ENCODE assay signal across 8 cellular contexts in the genomic region with DNA sequence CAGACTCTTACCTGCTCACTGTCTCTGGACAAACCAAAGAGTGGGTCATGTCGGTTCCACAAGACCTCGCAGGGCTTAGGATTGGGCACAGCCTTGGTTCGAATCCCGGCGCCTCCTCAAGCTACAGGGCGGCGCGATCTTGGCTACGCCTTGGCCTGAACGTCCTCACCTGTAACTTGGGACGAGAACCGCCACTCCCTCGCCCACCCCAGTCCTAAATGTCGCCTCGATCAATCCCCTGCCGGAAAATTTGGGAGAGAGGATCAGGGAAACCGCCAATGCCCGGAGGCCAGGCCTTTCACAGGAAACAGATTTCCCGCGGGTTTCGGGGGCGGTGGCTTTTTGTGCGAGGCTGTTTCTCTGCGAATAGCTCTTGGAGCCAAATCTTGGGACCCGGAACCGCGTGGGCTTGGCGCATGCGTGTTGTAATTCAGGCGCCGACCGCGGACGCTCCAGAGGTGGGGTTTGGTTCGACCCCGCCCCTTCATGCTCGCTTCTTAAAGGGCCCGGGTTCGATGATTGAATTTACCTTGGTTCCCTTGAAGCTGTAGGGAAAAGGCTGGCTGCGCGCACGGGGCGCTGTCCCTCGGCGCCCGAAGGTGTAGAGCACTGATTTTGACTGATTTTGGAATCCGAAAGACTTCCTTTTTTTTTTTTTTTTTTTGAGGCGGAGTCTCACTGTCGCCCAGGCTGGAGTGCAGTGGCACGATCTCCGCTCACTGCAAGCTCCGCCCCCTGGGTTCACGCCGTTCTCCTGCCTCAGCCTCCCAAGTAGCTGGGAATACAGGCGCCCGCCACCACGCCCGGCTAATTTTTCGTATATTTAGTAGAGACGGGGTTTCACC. TPM values are rescaled to one million over a fixed set of nuclear protein-coding genes. Genes with fewer than 3 reads are reported as not detected.
DNase-seq lines count a peak whose midpoint lies in the region; ATAC-seq, FAIRE-seq and TF ChIP-seq lines count a peak whose summit lies in the region.

A gene with protein sequence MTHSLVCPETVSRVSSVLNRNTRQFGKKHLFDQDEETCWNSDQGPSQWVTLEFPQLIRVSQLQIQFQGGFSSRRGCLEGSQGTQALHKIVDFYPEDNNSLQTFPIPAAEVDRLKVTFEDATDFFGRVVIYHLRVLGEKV (minus strand): TSS at position 403 of the 845 bp plus-strand sequence. CDS start 354 bp downstream, at position 49.

- no peaks in the 10 kb centered on the region for H3K27me3 ChIP-seq in pancreas
- H3K27me3 ChIP-seq in tibial artery = peaks cover 0 to 22% of the 10 kb centered on the region in 2 donors

- no peaks in the 10 kb centered on the region for H3K9me3 Mint-ChIP-seq in HFFc6
- H3K9me3 Mint-ChIP-seq in activated naive CD8-positive, alpha-beta T cell treated with anti-CD3 and anti-CD28 coated beads, Interleukin-2, amount 50 U/mL, for 24 hours = no peaks in the 10 kb centered on the region

- peak within 1 kb of the TSS; percentile 79 for H3K27ac Mint-ChIP-seq in HFFc6
- peak within 1 kb of the TSS; percentile 93 for H3K27ac Mint-ChIP-seq in activated naive CD8-positive, alpha-beta T cell treated with anti-CD3 and anti-CD28 coated beads, Interleukin-2, amount 50 U/mL, for 24 hours

- H3K4me3 ChIP-seq in pancreas (peak within 1 kb of the TSS; percentile 51 to 73 (median 58)), tibial artery (peak within 1 kb of the TSS; percentile 60 to 73)

- H3K4me1 ChIP-seq in ES-I3 (ENCODE audit: insufficient read depth, low read length) (no peaks in the 10 kb centered on the region), pancreas (peaks cover 0 to 7% (median 5%) of the 10 kb centered on the region in 3 donors), tibial artery (peaks cover 0 to 15% (median 13%) of the 10 kb centered on the region in 4 donors)

- peak within 1 kb of the TSS; percentile 86 for H3K9ac ChIP-seq in ES-I3 (ENCODE audit: low read depth, low read length)

- H3K27ac ChIP-seq in pancreas (peak within 1 kb of the TSS; percentile 14 to 65 (median 51)), tibial artery (peak within 1 kb of the TSS; percentile 69 to 84)

- H3K36me3 ChIP-seq in ES-I3 (ENCODE audit: insufficient read depth, low read length) = no peaks in the 10 kb centered on the region
- H3K36me3 ChIP-seq in pancreas = no peaks in the 10 kb centered on the region
- peaks cover 0 to 34% (median 17%) of the 10 kb centered on the region in 3 donors for H3K36me3 ChIP-seq in tibial artery

- H3K9me3 ChIP-seq in ES-I3 (ENCODE audit: control insufficient read depth, insufficient read depth, low read length) (no peaks in the 10 kb centered on the region), pancreas (no peaks in the 10 kb centered on the region), tibial artery (no peaks in the 10 kb centered on the region)

- ATAC-seq in activated naive CD8-positive, alpha-beta T cell treated with anti-CD3 and anti-CD28 coated beads, Interleukin-2, amount 50 U/mL, for 24 hours = peak; percentile 81
- ATAC-seq in Right ventricle myocardium inferior (peak; percentile 93), pancreas (peak; percentile 96 to 98 (median 98))

- intact Hi-C loops in Right ventricle myocardium inferior (cut with DNase I) = loop anchor here (10.0 kb wide), 1 partner anchor 312 kb away; a partner anchor contains a TSS
- intact Hi-C loops in pancreas (cut with DNase I) = no loop called here
- intact Hi-C loops in tibial artery (cut with DNase I; ENCODE audit: low total_unique reads) = loop anchor here (10.0 kb wide), 1 partner anchor 112 kb away; no protein-coding TSS in a partner anchor

- peak; percentile 76 for DNase-seq in HFFc6
- DNase-seq in NCI-H1417 treated with DMSO at 0.1 percent for 48 hours (lab: John Stamatoyannopoulos, UW) = peak; percentile 62
- peak; percentile 86 for DNase-seq in T follicular helper cell (ENCODE audit: low read depth)
- peak; percentile 96 for DNase-seq in activated naive CD8-positive, alpha-beta T cell treated with anti-CD3 and anti-CD28 coated beads, Interleukin-2, amount 50 U/mL, for 24 hours
- DNase-seq in Right ventricle myocardium inferior (ENCODE audit: missing footprints) = peak; percentile 94
- DNase-seq in pancreas = peak; percentile 87 to 97 (median 94)
- DNase-seq in tibial artery = peak; percentile 88 to 95

- 6% methylated on average over 60 of the region's 60 CpGs for WGBS in pancreas, 2 donors

- peaks cover 9% of the 10 kb centered on the region for H3K27me3 Mint-ChIP-seq in HFFc6 (ENCODE audit: insufficient read depth)
- H3K27me3 Mint-ChIP-seq in activated naive CD8-positive, alpha-beta T cell treated with anti-CD3 and anti-CD28 coated beads, Interleukin-2, amount 50 U/mL, for 24 hours = peaks cover 2% of the 10 kb centered on the region

- peaks cover 11% of the 10 kb centered on the region for H3K4me1 Mint-ChIP-seq in HFFc6 (ENCODE audit: low read depth)
- H3K4me1 Mint-ChIP-seq in activated naive CD8-positive, alpha-beta T cell treated with anti-CD3 and anti-CD28 coated beads, Interleukin-2, amount 50 U/mL, for 24 hours = peaks cover 34% of the 10 kb centered on the region

- peaks cover 14% of the 10 kb centered on the region for H3K36me3 Mint-ChIP-seq in HFFc6 (ENCODE audit: low read depth)
- peaks cover 11% of the 10 kb centered on the region for H3K36me3 Mint-ChIP-seq in activated naive CD8-positive, alpha-beta T cell treated with anti-CD3 and anti-CD28 coated beads, Interleukin-2, amount 50 U/mL, for 24 hours (ENCODE audit: low read depth)

- no peak for TF ChIP-seq CTCF in HFFc6 (IDR thresholded peaks at IDR 0.05)
- TF ChIP-seq CTCF in pancreas (IDR thresholded peaks at IDR 0.05) = no peak
- TF ChIP-seq CTCF in tibial artery (IDR thresholded peaks at IDR 0.05) = peak in 1 of 2 experiments; percentile 19

- peak within 1 kb of the TSS; percentile 91 for H3K4me3 Mint-ChIP-seq in HFFc6
- H3K4me3 Mint-ChIP-seq in activated naive CD8-positive, alpha-beta T cell treated with anti-CD3 and anti-CD28 coated beads, Interleukin-2, amount 50 U/mL, for 24 hours = peak within 1 kb of the TSS; percentile 95

- peak; percentile 68 for FAIRE-seq in pancreas (lab: Jason Lieb, UNC)

RNA-seq across cellular contexts. Expression of the gene that starts here (rescaled TPM):
- total RNA-seq in HFFc6 (2021; fragmentation: NEBNext Ultra II Directional; extraction: Animal tissue kit (Norgen Biotek cat#: 25700)) = 10 to 100 TPM in 1 of 6 experiments, 1 to 10 TPM in 5; 6.5 to 12.8 (median 9.3) TPM
- 7.8 TPM for total RNA-seq in Right ventricle myocardium inferior
- 1 to 10 TPM; 6.8 to 9.8 (median 8.3) TPM for total RNA-seq in pancreas
- 10 to 100 TPM; 15.7 to 19.1 TPM for polyA plus RNA-seq in pancreas

Comparison
In these comparisons a context has a peak if more than half of its experiments do, and no peak if none do; other contexts are left out.
1. Peak in every context shown above with its lines: DNase-seq, ATAC-seq, H3K4me3 ChIP-seq and H3K27ac ChIP-seq.
2. intact Hi-C loops: an anchor here in Right ventricle myocardium inferior (10.0 kb wide) and tibial artery (10.0 kb wide); none called in pancreas.